In genomic region chr9:123795336-123795735, GRCh38 we compare ENCODE assay signal across 18 cellular contexts.
"Had no signal": no experiment of that assay in that cellular context is flagged by ENCODE, and none has a peak within 500 bp of the region (broad histone marks: within the 10 kb centered on the region; RNA-seq: fewer than 3 reads in every experiment).

No MANE protein-coding gene starts in this region.

- H3K36me3 Mint-ChIP-seq: stimulated activated effector memory CD8-positive, alpha-beta T cell treated with anti-CD3 and anti-CD28 coated beads, Interleukin-12 subunit alpha, Interleukin-12 subunit beta, amount 100 ng/mL, for 72 hours had no signal

- H3K36me3 ChIP-seq: esophagus squamous epithelium, heart left ventricle, neutrophil, sigmoid colon, tibial artery, upper lobe of left lung, uterus had no signal

- DNase-seq: dermis blood vessel endothelial cell; esophagus squamous epithelium; heart left ventricle; hippocampal formation; kidney glomerular epithelial cell; naive thymus-derived CD4-positive, alpha-beta T cell; nephron progenitor cell; posterior cingulate gyrus; sigmoid colon; small intestine; stimulated activated CD4-positive, alpha-beta T cell treated with anti-CD3 and anti-CD28 coated beads, Interleukin-4, amount 100 ng/mL, for 1 hour; stimulated activated CD8-positive, alpha-beta memory T cell treated with anti-CD3 and anti-CD28 coated beads, Interleukin-4, amount 100 ng/mL, for 48 hours; stimulated activated naive CD8-positive, alpha-beta T cell treated with anti-CD3 and anti-CD28 coated beads, Interleukin-15, Interleukin-2, amounts not matched to agents 100 U/mL and 50 U/mL, for 24 hours; tibial artery; upper lobe of left lung; uterus had no signal

- H3K27me3 ChIP-seq: esophagus squamous epithelium, heart left ventricle, neutrophil, sigmoid colon, tibial artery, upper lobe of left lung, uterus had no signal

- H3K27ac Mint-ChIP-seq: naive thymus-derived CD4-positive, alpha-beta T cell; stimulated activated effector memory CD8-positive, alpha-beta T cell treated with anti-CD3 and anti-CD28 coated beads, Interleukin-12 subunit alpha, Interleukin-12 subunit beta, amount 100 ng/mL, for 72 hours had no signal

- H3K4me3 ChIP-seq: esophagus squamous epithelium, heart left ventricle, sigmoid colon, tibial artery, upper lobe of left lung, uterus had no signal

- H3K4me3 Mint-ChIP-seq: nephron progenitor cell; stimulated activated effector memory CD8-positive, alpha-beta T cell treated with anti-CD3 and anti-CD28 coated beads, Interleukin-12 subunit alpha, Interleukin-12 subunit beta, amount 100 ng/mL, for 72 hours had no signal

- ATAC-seq: heart left ventricle; naive thymus-derived CD4-positive, alpha-beta T cell; stimulated activated effector memory CD8-positive, alpha-beta T cell treated with anti-CD3 and anti-CD28 coated beads, Interleukin-12 subunit alpha, Interleukin-12 subunit beta, amount 100 ng/mL, for 72 hours had no signal

- H3K27ac ChIP-seq: esophagus squamous epithelium, heart left ventricle, neutrophil, sigmoid colon, tibial artery, upper lobe of left lung, uterus had no signal

- H3K4me1 Mint-ChIP-seq: nephron progenitor cell; stimulated activated effector memory CD8-positive, alpha-beta T cell treated with anti-CD3 and anti-CD28 coated beads, Interleukin-12 subunit alpha, Interleukin-12 subunit beta, amount 100 ng/mL, for 72 hours had no signal

- H3K9me3 Mint-ChIP-seq: naive thymus-derived CD4-positive, alpha-beta T cell; nephron progenitor cell; stimulated activated effector memory CD8-positive, alpha-beta T cell treated with anti-CD3 and anti-CD28 coated beads, Interleukin-12 subunit alpha, Interleukin-12 subunit beta, amount 100 ng/mL, for 72 hours had no signal

- H3K4me1 ChIP-seq: esophagus squamous epithelium, sigmoid colon, upper lobe of left lung, uterus had no signal

- H3K9me3 ChIP-seq: esophagus squamous epithelium, heart left ventricle, neutrophil, sigmoid colon, tibial artery, upper lobe of left lung, uterus had no signal
